In the genomic region with DNA sequence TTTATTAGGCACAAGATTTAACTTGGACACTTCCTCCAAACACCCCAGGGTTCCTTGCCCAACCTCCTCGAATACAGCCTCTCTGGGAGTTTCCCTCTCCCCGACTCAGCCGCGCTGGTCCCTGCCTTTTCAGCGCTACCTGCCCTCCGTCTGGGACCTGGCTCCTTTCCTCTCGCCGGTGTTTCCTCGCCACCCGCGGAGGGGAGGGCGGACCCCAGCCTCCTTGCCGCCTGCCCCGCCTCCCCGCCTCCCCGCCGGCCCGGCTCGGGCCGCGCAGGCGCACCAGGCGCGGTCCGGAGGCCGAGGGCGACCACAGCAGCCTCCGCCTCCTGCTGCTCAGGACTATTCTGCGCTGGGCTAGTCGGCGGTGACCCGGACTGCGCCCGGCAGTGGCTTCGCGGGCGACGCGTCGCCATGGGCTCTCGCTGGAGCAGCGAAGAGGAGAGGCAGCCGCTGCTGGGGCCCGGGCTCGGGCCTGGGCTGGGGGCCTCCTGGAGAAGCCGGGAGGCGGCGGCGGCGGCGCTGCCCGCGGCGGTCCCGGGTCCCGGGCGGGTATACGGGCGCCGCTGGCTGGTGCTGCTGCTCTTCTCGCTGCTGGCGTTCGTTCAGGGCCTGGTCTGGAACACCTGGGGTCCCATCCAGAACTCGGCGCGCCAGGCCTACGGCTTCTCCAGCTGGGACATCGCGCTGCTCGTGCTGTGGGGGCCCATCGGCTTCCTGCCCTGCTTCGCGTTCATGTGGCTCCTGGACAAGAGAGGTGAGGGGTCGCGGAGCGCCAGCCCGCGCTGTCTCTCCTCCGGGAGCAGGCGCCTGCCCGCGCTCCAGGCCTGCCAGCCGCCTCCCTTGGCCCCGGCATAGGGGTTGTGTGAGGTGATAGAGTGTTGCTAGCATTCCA, we compare ENCODE assay signal across 8 cellular contexts. TPM values are rescaled to one million over a fixed set of nuclear protein-coding genes. Genes with fewer than 3 reads are reported as not detected.
DNase-seq lines count a peak whose midpoint lies in the region; ATAC-seq and TF ChIP-seq lines count a peak whose summit lies in the region.

A gene with protein sequence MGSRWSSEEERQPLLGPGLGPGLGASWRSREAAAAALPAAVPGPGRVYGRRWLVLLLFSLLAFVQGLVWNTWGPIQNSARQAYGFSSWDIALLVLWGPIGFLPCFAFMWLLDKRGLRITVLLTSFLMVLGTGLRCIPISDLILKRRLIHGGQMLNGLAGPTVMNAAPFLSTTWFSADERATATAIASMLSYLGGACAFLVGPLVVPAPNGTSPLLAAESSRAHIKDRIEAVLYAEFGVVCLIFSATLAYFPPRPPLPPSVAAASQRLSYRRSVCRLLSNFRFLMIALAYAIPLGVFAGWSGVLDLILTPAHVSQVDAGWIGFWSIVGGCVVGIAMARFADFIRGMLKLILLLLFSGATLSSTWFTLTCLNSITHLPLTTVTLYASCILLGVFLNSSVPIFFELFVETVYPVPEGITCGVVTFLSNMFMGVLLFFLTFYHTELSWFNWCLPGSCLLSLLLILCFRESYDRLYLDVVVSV (plus strand): TSS at position 291 of the 895 bp plus-strand sequence. CDS start 124 bp downstream, at position 415.

- no peaks in the 10 kb centered on the region for H3K27me3 ChIP-seq in neuron (ENCODE audit: insufficient read depth, low read length)

- no peaks in the 10 kb centered on the region for H3K36me3 Mint-ChIP-seq in activated T-cell treated with anti-CD3 and anti-CD28 coated beads, Interleukin-2, amount 50 U/mL, for 4 hours (ENCODE audit: insufficient read depth)

- H3K27me3 Mint-ChIP-seq in activated T-cell treated with anti-CD3 and anti-CD28 coated beads, Interleukin-2, amount 50 U/mL, for 4 hours (ENCODE audit: low read depth): no peaks in the 10 kb centered on the region

- no peaks in the 10 kb centered on the region for H3K36me3 ChIP-seq in neuron (ENCODE audit: insufficient read depth, low read length)

- peaks cover 34% of the 10 kb centered on the region for H3K4me1 Mint-ChIP-seq in activated T-cell treated with anti-CD3 and anti-CD28 coated beads, Interleukin-2, amount 50 U/mL, for 4 hours (ENCODE audit: low read depth)

- peak; percentile 81 for DNase-seq in COLO829 (ENCODE audit: low spot score)
- no peak for DNase-seq in Jurkat, Clone E6-1 (ENCODE audit: low read depth, low spot score)
- DNase-seq in activated T-cell treated with anti-CD3 and anti-CD28 coated beads, Interleukin-2, amount 50 U/mL, for 4 hours: peak; percentile 51
- peak; percentile 73 for DNase-seq in fibroblast of pulmonary artery (ENCODE audit: low read depth)
- peak; percentile 67 for DNase-seq in superior temporal gyrus (ENCODE audit: extremely low spot score)
- DNase-seq in effector CD8-positive, alpha-beta T cell (lab: John Stamatoyannopoulos, UW): no peak

- peak; percentile 79 for ATAC-seq in GM21529 (IDR thresholded peaks at IDR 0.05; ENCODE audit: unreplicated experiment)
- ATAC-seq in activated T-cell treated with anti-CD3 and anti-CD28 coated beads, Interleukin-2, amount 50 U/mL, for 4 hours: peak; percentile 68 to 71

- peaks cover 19% of the 10 kb centered on the region for H3K4me1 ChIP-seq in neuron (ENCODE audit: insufficient read depth, low read length)

- peak within 1 kb of the TSS; percentile 86 for H3K4me3 Mint-ChIP-seq in activated T-cell treated with anti-CD3 and anti-CD28 coated beads, Interleukin-2, amount 50 U/mL, for 4 hours

- H3K9me3 Mint-ChIP-seq in activated T-cell treated with anti-CD3 and anti-CD28 coated beads, Interleukin-2, amount 50 U/mL, for 4 hours: no peaks in the 10 kb centered on the region

- peak within 1 kb of the TSS; percentile 91 for H3K4me3 ChIP-seq in Jurkat, Clone E6-1 (ENCODE audit: low read length)
- H3K4me3 ChIP-seq in fibroblast of pulmonary artery (replicated peaks; ENCODE audit: low read depth, low read length) (peak within 1 kb of the TSS; percentile 83), neuron (ENCODE audit: low read length) (peak within 1 kb of the TSS; percentile 51)

- TF ChIP-seq CTCF in fibroblast of pulmonary artery (IDR thresholded peaks at IDR 0.05; ENCODE audit: low read length, missing control alignments): no peak

- no peaks in the 10 kb centered on the region for H3K9me3 ChIP-seq in neuron (ENCODE audit: low read length)

- H2AFZ ChIP-seq in neuron (ENCODE audit: low read depth, low read length): peak within 1 kb of the TSS; percentile 33

RNA-seq across cellular contexts. Expression of the gene that starts here (rescaled TPM):
- polyA plus RNA-seq in Jurkat, Clone E6-1 (2012; ENCODE audit: insufficient read depth, insufficient read length): 2.7 TPM
- 1 to 10 TPM; 1.7 to 2.0 (median 1.7) TPM for total RNA-seq in activated T-cell treated with anti-CD3 and anti-CD28 coated beads, Interleukin-2, amount 50 U/mL, for 4 hours

Comparison
In these comparisons a context has a peak if more than half of its experiments do, and no peak if none do; other contexts are left out.
1. DNase-seq: peak in COLO829 (single experiment), activated T-cell treated with anti-CD3 and anti-CD28 coated beads, Interleukin-2, amount 50 U/mL, for 4 hours (single experiment), fibroblast of pulmonary artery (single experiment) and superior temporal gyrus (single experiment); none in Jurkat, Clone E6-1 (single experiment) and effector CD8-positive, alpha-beta T cell (single experiment).
2. Peak in every context shown above with its lines, with median percentiles within 50 percentile points of each other: H3K4me3 ChIP-seq.